1 cellular context compared by ENCODE assay signal in the genomic region with DNA sequence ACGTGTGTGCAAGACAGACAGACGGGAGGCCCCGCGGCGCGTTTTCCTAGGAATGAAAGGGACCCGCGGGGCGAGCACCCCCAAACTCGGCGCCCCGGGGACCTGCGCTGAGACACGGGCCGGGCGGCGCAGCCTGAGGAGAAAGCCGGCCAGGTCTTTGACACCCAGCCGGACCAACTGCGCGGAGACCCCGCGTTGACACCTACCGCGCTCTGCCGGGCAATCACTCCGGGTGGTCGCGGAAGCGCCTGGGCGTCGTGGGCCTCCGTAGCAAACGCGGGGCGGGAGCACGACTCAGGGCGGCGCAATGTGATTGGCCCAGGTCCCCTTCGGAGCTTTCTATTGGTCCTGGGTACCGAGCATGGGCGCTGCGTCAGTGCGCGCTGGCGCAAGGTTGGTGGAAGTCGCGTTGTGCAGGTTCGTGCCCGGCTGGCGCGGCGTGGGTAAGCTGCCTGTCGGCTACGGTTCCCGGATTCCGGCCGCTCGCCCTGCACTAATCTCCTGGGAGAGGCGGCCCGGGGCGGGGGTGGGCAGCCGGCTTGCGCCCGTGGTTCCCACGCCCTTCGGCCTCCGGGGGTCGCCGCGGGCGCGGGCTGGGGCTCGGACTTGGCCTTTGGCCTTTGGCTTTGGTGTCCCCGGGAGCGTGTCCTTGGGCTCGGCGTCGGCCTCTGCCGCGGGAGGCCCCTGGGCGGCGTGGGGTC.
TF ChIP-seq lines count a peak whose summit lies in the region.

A gene with protein sequence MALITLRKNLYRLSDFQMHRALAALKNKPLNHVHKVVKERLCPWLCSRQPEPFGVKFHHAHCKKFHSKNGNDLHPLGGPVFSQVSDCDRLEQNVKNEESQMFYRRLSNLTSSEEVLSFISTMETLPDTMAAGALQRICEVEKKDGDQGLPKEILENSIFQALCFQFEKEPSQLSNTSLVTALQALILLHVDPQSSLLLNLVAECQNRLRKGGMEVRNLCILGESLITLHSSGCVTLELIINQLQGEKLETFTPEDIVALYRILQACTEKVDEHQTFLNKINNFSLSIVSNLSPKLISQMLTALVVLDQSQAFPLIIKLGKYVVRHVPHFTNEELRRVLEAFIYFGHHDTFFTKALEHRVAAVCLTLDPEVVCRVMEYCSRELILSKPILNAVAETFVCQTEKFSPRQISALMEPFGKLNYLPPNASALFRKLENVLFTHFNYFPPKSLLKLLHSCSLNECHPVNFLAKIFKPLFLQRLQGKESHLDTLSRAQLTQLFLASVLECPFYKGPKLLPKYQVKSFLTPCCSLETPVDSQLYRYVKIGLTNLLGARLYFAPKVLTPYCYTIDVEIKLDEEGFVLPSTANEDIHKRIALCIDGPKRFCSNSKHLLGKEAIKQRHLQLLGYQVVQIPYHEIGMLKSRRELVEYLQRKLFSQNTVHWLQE (minus strand): TSS at position 259 of the 701 bp plus-strand sequence. CDS start 948 bp downstream, outside the sequence.
Gene MTRR (plus strand): TSS at position 376 of the 701 bp plus-strand sequence. CDS start 1,647 bp downstream, outside the sequence.

TF ChIP-seq in HEK293, 187 proteins besides CTCF, POLR2A, EP300 and RAD21 (continued from another document and continues in another):
- TF ChIP-seq, protein P1, sequence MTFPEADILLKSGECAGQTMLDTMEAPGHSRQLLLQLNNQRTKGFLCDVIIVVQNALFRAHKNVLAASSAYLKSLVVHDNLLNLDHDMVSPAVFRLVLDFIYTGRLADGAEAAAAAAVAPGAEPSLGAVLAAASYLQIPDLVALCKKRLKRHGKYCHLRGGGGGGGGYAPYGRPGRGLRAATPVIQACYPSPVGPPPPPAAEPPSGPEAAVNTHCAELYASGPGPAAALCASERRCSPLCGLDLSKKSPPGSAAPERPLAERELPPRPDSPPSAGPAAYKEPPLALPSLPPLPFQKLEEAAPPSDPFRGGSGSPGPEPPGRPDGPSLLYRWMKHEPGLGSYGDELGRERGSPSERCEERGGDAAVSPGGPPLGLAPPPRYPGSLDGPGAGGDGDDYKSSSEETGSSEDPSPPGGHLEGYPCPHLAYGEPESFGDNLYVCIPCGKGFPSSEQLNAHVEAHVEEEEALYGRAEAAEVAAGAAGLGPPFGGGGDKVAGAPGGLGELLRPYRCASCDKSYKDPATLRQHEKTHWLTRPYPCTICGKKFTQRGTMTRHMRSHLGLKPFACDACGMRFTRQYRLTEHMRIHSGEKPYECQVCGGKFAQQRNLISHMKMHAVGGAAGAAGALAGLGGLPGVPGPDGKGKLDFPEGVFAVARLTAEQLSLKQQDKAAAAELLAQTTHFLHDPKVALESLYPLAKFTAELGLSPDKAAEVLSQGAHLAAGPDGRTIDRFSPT (tag by site-specific recombination; IDR thresholded peaks at IDR 0.05): peak; percentile 99
- TF ChIP-seq GLIS1 (tag by site-specific recombination; IDR thresholded peaks at IDR 0.05): peak; percentile 98
- TF ChIP-seq KLF10 (tag by site-specific recombination; IDR thresholded peaks at IDR 0.05): no peak
- TF ChIP-seq, protein P2, sequence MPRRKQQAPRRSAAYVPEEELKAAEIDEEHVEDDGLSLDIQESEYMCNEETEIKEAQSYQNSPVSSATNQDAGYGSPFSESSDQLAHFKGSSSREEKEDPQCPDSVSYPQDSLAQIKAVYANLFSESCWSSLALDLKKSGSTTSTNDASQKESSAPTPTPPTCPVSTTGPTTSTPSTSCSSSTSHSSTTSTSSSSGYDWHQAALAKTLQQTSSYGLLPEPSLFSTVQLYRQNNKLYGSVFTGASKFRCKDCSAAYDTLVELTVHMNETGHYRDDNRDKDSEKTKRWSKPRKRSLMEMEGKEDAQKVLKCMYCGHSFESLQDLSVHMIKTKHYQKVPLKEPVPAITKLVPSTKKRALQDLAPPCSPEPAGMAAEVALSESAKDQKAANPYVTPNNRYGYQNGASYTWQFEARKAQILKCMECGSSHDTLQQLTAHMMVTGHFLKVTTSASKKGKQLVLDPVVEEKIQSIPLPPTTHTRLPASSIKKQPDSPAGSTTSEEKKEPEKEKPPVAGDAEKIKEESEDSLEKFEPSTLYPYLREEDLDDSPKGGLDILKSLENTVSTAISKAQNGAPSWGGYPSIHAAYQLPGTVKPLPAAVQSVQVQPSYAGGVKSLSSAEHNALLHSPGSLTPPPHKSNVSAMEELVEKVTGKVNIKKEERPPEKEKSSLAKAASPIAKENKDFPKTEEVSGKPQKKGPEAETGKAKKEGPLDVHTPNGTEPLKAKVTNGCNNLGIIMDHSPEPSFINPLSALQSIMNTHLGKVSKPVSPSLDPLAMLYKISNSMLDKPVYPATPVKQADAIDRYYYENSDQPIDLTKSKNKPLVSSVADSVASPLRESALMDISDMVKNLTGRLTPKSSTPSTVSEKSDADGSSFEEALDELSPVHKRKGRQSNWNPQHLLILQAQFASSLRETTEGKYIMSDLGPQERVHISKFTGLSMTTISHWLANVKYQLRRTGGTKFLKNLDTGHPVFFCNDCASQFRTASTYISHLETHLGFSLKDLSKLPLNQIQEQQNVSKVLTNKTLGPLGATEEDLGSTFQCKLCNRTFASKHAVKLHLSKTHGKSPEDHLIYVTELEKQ (tag by site-specific recombination; IDR thresholded peaks at IDR 0.05; ENCODE audit: borderline replicate concordance): no peak
- no peak for TF ChIP-seq YY1 (tag by site-specific recombination; IDR thresholded peaks at IDR 0.05)
- TF ChIP-seq GLI4 (tag by site-specific recombination; IDR thresholded peaks at IDR 0.05): no peak
- TF ChIP-seq PRDM2 (tag by site-specific recombination; IDR thresholded peaks at IDR 0.05; ENCODE audit: borderline replicate concordance): no peak
- TF ChIP-seq ZNF175 (tag by site-specific recombination; IDR thresholded peaks at IDR 0.05): no peak
- TF ChIP-seq REPIN1 (tag by site-specific recombination; IDR thresholded peaks at IDR 0.05; ENCODE audit: low read depth): peak; percentile 60; the same call in 1 of the 2 replicates
- TF ChIP-seq ZNF350 (tag by site-specific recombination; IDR thresholded peaks at IDR 0.05): no peak
- peak; percentile 30 for TF ChIP-seq ZBTB48 (tag by site-specific recombination; IDR thresholded peaks at IDR 0.05)
- no peak for TF ChIP-seq ZNF426 (tag by site-specific recombination; IDR thresholded peaks at IDR 0.05)
- TF ChIP-seq ZNF530 (tag by site-specific recombination; IDR thresholded peaks at IDR 0.05; ENCODE audit: low read depth): no peak
- TF ChIP-seq ZNF146 (tag by site-specific recombination; IDR thresholded peaks at IDR 0.05): no peak
- TF ChIP-seq ZSCAN16 (tag by site-specific recombination; IDR thresholded peaks at IDR 0.05): no peak
- 0 out of 2 replicates have a peak, but pooled peaks have one; percentile 7 for TF ChIP-seq ZSCAN30 (tag by site-specific recombination; IDR thresholded peaks at IDR 0.05)
- TF ChIP-seq ZNF558 (tag by site-specific recombination; IDR thresholded peaks at IDR 0.05): no peak
- TF ChIP-seq KLF8 (tag by site-specific recombination; IDR thresholded peaks at IDR 0.05): no peak; the same call in 1 of the 2 replicates
- no peak for TF ChIP-seq ZNF830 (tag by site-specific recombination; IDR thresholded peaks at IDR 0.05; ENCODE audit: low read depth)
- no peak for TF ChIP-seq WT1 (tag by site-specific recombination; IDR thresholded peaks at IDR 0.05)
- no peak for TF ChIP-seq ZNF121 (tag by site-specific recombination; IDR thresholded peaks at IDR 0.05)
- TF ChIP-seq ZNF529 (tag by site-specific recombination; IDR thresholded peaks at IDR 0.05; ENCODE audit: insufficient replicate concordance): no peak
- no peak for TF ChIP-seq ZNF221 (tag by site-specific recombination; IDR thresholded peaks at IDR 0.05; ENCODE audit: borderline replicate concordance)
- no peak for TF ChIP-seq ZBTB21 (tag by site-specific recombination; IDR thresholded peaks at IDR 0.05)
- no peak for TF ChIP-seq ZNF248 (tag by site-specific recombination; IDR thresholded peaks at IDR 0.05)
- TF ChIP-seq ZNF423 (tag by site-specific recombination; IDR thresholded peaks at IDR 0.05): peak; percentile 99
- TF ChIP-seq KLF7 (tag by site-specific recombination; IDR thresholded peaks at IDR 0.05; ENCODE audit: borderline replicate concordance): no peak
- no peak for TF ChIP-seq ZNF155 (tag by site-specific recombination; IDR thresholded peaks at IDR 0.05)
- no peak for TF ChIP-seq ZNF514 (tag by site-specific recombination; IDR thresholded peaks at IDR 0.05)
- TF ChIP-seq ZNF660 (tag by site-specific recombination; IDR thresholded peaks at IDR 0.05): peak; percentile 44
- TF ChIP-seq ZNF585B (tag by site-specific recombination; IDR thresholded peaks at IDR 0.05): no peak
- peak; percentile 55; the same call in 1 of the 2 replicates for TF ChIP-seq KLF16 (tag by site-specific recombination; IDR thresholded peaks at IDR 0.05)
- TF ChIP-seq ZFP69B (tag by site-specific recombination; IDR thresholded peaks at IDR 0.05): no peak; the same call in 1 of the 2 replicates
- TF ChIP-seq MYNN (tag by site-specific recombination; IDR thresholded peaks at IDR 0.05; ENCODE audit: borderline replicate concordance): no peak
- no peak for TF ChIP-seq ZNF311 (tag by site-specific recombination; IDR thresholded peaks at IDR 0.05; ENCODE audit: borderline replicate concordance)
- no peak for TF ChIP-seq HOXC10 (CRISPR knock-in tag; IDR thresholded peaks at IDR 0.05)
- no peak for TF ChIP-seq ZNF133 (tag by site-specific recombination; IDR thresholded peaks at IDR 0.05)
- TF ChIP-seq ZNF664 (tag by site-specific recombination; IDR thresholded peaks at IDR 0.05): no peak
- no peak for TF ChIP-seq ZNF704 (tag by site-specific recombination; IDR thresholded peaks at IDR 0.05)
- TF ChIP-seq ZNF596 (tag by site-specific recombination; IDR thresholded peaks at IDR 0.05): peak; percentile 10; the same call in 1 of the 2 replicates
- TF ChIP-seq, protein P3, sequence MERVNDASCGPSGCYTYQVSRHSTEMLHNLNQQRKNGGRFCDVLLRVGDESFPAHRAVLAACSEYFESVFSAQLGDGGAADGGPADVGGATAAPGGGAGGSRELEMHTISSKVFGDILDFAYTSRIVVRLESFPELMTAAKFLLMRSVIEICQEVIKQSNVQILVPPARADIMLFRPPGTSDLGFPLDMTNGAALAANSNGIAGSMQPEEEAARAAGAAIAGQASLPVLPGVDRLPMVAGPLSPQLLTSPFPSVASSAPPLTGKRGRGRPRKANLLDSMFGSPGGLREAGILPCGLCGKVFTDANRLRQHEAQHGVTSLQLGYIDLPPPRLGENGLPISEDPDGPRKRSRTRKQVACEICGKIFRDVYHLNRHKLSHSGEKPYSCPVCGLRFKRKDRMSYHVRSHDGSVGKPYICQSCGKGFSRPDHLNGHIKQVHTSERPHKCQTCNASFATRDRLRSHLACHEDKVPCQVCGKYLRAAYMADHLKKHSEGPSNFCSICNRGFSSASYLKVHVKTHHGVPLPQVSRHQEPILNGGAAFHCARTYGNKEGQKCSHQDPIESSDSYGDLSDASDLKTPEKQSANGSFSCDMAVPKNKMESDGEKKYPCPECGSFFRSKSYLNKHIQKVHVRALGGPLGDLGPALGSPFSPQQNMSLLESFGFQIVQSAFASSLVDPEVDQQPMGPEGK (tag by site-specific recombination; IDR thresholded peaks at IDR 0.05): peak; percentile 35
- TF ChIP-seq ZNF610 (tag by site-specific recombination; IDR thresholded peaks at IDR 0.05; ENCODE audit: borderline replicate concordance): peak; percentile 9; the same call in 1 of the 2 replicates
- no peak; the same call in 1 of the 2 replicates for TF ChIP-seq OSR2 (tag by site-specific recombination; IDR thresholded peaks at IDR 0.05)
- TF ChIP-seq ZNF140 (tag by site-specific recombination; IDR thresholded peaks at IDR 0.05): no peak
- no peak for TF ChIP-seq ZNF24 (tag by site-specific recombination; IDR thresholded peaks at IDR 0.05)
